Comparison of ENCODE assay signal across 23 cellular contexts in genomic region chr15:77591960-77592613, GRCh38. TPM values are rescaled to one million over a fixed set of nuclear protein-coding genes. Genes with fewer than 3 reads are reported as not detected.
"Had no signal": no experiment of that assay in that cellular context is flagged by ENCODE, and none has a peak within 500 bp of the region (broad histone marks: within the 10 kb centered on the region; RNA-seq: fewer than 3 reads in every experiment).

No MANE protein-coding gene starts in this region.

- H3K27ac Mint-ChIP-seq: activated CD4-positive, alpha-beta memory T cell treated with anti-CD3 and anti-CD28 coated beads, Interleukin-2, amount 10 ng/mL, durations not matched to agents 7 days and 5 days; activated CD4-positive, alpha-beta T cell treated with anti-CD3 and anti-CD28 coated beads, Interleukin-2, amount 10 ng/mL, durations not matched to agents 24 days and 14 days; activated naive CD4-positive, alpha-beta T cell treated with anti-CD3 and anti-CD28 coated beads for 36 hours; activated naive CD8-positive, alpha-beta T cell treated with anti-CD3 and anti-CD28 coated beads, Interleukin-2, amount 10 ng/mL, durations not matched to agents 7 days and 5 days; activated T-cell treated with anti-CD3 and anti-CD28 coated beads, Interleukin-2, amount 50 U/mL, for 72 hours; naive thymus-derived CD4-positive, alpha-beta T cell; stimulated activated naive CD8-positive, alpha-beta T cell treated with anti-CD3 and anti-CD28 coated beads, Interleukin-15, Interleukin-2, amounts not matched to agents 100 ng/mL and 50 ng/mL, for 24 hours; T-helper 17 cell had no signal

- FAIRE-seq: endometrium, urothelium cell line had no signal

- H3K4me3 Mint-ChIP-seq: activated CD4-positive, alpha-beta memory T cell treated with anti-CD3 and anti-CD28 coated beads, Interleukin-2, amount 10 ng/mL, durations not matched to agents 7 days and 5 days; activated CD4-positive, alpha-beta T cell treated with anti-CD3 and anti-CD28 coated beads, Interleukin-2, amount 10 ng/mL, durations not matched to agents 24 days and 14 days; activated naive CD4-positive, alpha-beta T cell treated with anti-CD3 and anti-CD28 coated beads for 36 hours; activated naive CD8-positive, alpha-beta T cell treated with anti-CD3 and anti-CD28 coated beads, Interleukin-2, amount 10 ng/mL, durations not matched to agents 7 days and 5 days; activated T-cell treated with anti-CD3 and anti-CD28 coated beads, Interleukin-2, amount 50 U/mL, for 72 hours; stimulated activated naive CD8-positive, alpha-beta T cell treated with anti-CD3 and anti-CD28 coated beads, Interleukin-15, Interleukin-2, amounts not matched to agents 100 ng/mL and 50 ng/mL, for 24 hours; T-helper 17 cell had no signal

- DNase-seq: activated CD4-positive, alpha-beta memory T cell treated with anti-CD3 and anti-CD28 coated beads, Interleukin-2, amount 10 ng/mL, durations not matched to agents 7 days and 5 days; activated CD4-positive, alpha-beta T cell treated with anti-CD3 and anti-CD28 coated beads, Interleukin-2, amount 10 ng/mL, durations not matched to agents 24 days and 14 days; activated effector memory CD4-positive, alpha-beta T cell treated with Interleukin-2 at 50 U/mL for 16 hours; activated naive CD4-positive, alpha-beta T cell treated with anti-CD3 and anti-CD28 coated beads for 36 hours; activated naive CD8-positive, alpha-beta T cell treated with anti-CD3 and anti-CD28 coated beads, Interleukin-2, amount 10 ng/mL, durations not matched to agents 7 days and 5 days; activated T-cell treated with anti-CD3 and anti-CD28 coated beads, Interleukin-2, amount 50 U/mL, for 72 hours; amygdala; heart right ventricle; islet precursor cell; left colon; naive thymus-derived CD4-positive, alpha-beta T cell; stimulated activated CD4-positive, alpha-beta T cell treated with anti-CD3 and anti-CD28 coated beads, Interleukin-12 subunit alpha, Interleukin-12 subunit beta, amount 100 ng/mL, for 4 hours; substantia nigra; T-helper 17 cell; tibial artery had no signal

- H3K9me3 ChIP-seq: heart right ventricle, prostate gland, tibial artery had no signal

- H3K27ac ChIP-seq: heart right ventricle, prostate gland, tibial artery had no signal

- H3K36me3 ChIP-seq: heart right ventricle, prostate gland, tibial artery had no signal

- H3K4me3 ChIP-seq: heart right ventricle, lung, prostate gland, tibial artery had no signal

- ATAC-seq: activated T-cell treated with anti-CD3 and anti-CD28 coated beads, Interleukin-2, amount 50 U/mL, for 72 hours; left colon; naive thymus-derived CD4-positive, alpha-beta T cell; right cardiac atrium; T-helper 17 cell had no signal

- H3K36me3 Mint-ChIP-seq: activated naive CD8-positive, alpha-beta T cell treated with anti-CD3 and anti-CD28 coated beads, Interleukin-2, amount 10 ng/mL, durations not matched to agents 7 days and 5 days; naive thymus-derived CD4-positive, alpha-beta T cell had no signal

- H3K4me1 ChIP-seq: heart right ventricle, prostate gland, tibial artery had no signal

- H3K4me1 Mint-ChIP-seq: activated CD4-positive, alpha-beta memory T cell treated with anti-CD3 and anti-CD28 coated beads, Interleukin-2, amount 10 ng/mL, durations not matched to agents 7 days and 5 days; activated CD4-positive, alpha-beta T cell treated with anti-CD3 and anti-CD28 coated beads, Interleukin-2, amount 10 ng/mL, durations not matched to agents 24 days and 14 days; activated naive CD8-positive, alpha-beta T cell treated with anti-CD3 and anti-CD28 coated beads, Interleukin-2, amount 10 ng/mL, durations not matched to agents 7 days and 5 days; naive thymus-derived CD4-positive, alpha-beta T cell; T-helper 17 cell had no signal

- H3K27me3 Mint-ChIP-seq: activated CD4-positive, alpha-beta memory T cell treated with anti-CD3 and anti-CD28 coated beads, Interleukin-2, amount 10 ng/mL, durations not matched to agents 7 days and 5 days; activated CD4-positive, alpha-beta T cell treated with anti-CD3 and anti-CD28 coated beads, Interleukin-2, amount 10 ng/mL, durations not matched to agents 24 days and 14 days; activated naive CD8-positive, alpha-beta T cell treated with anti-CD3 and anti-CD28 coated beads, Interleukin-2, amount 10 ng/mL, durations not matched to agents 7 days and 5 days; stimulated activated naive CD8-positive, alpha-beta T cell treated with anti-CD3 and anti-CD28 coated beads, Interleukin-15, Interleukin-2, amounts not matched to agents 100 ng/mL and 50 ng/mL, for 24 hours had no signal

- H3K9me3 Mint-ChIP-seq: activated CD4-positive, alpha-beta memory T cell treated with anti-CD3 and anti-CD28 coated beads, Interleukin-2, amount 10 ng/mL, durations not matched to agents 7 days and 5 days; activated CD4-positive, alpha-beta T cell treated with anti-CD3 and anti-CD28 coated beads, Interleukin-2, amount 10 ng/mL, durations not matched to agents 24 days and 14 days; activated naive CD4-positive, alpha-beta T cell treated with anti-CD3 and anti-CD28 coated beads for 36 hours; activated naive CD8-positive, alpha-beta T cell treated with anti-CD3 and anti-CD28 coated beads, Interleukin-2, amount 10 ng/mL, durations not matched to agents 7 days and 5 days; activated T-cell treated with anti-CD3 and anti-CD28 coated beads, Interleukin-2, amount 50 U/mL, for 72 hours; stimulated activated naive CD8-positive, alpha-beta T cell treated with anti-CD3 and anti-CD28 coated beads, Interleukin-15, Interleukin-2, amounts not matched to agents 100 ng/mL and 50 ng/mL, for 24 hours had no signal

- H3K27me3 ChIP-seq: heart right ventricle, tibial artery had no signal

RNA-seq across cellular contexts. Expression of gene LINGO1, which starts 40.6 kb away (rescaled TPM):
- total RNA-seq: activated CD4-positive, alpha-beta memory T cell treated with anti-CD3 and anti-CD28 coated beads, Interleukin-2, amount 10 ng/mL, durations not matched to agents 7 days and 5 days; activated CD4-positive, alpha-beta T cell treated with anti-CD3 and anti-CD28 coated beads, Interleukin-2, amount 10 ng/mL, durations not matched to agents 24 days and 14 days; activated naive CD4-positive, alpha-beta T cell treated with anti-CD3 and anti-CD28 coated beads for 36 hours; activated naive CD8-positive, alpha-beta T cell treated with anti-CD3 and anti-CD28 coated beads, Interleukin-2, amount 10 ng/mL, durations not matched to agents 7 days and 5 days; epithelial cell of proximal tubule; fibroblast of villous mesenchyme; naive thymus-derived CD4-positive, alpha-beta T cell; T-helper 17 cell had no signal
- polyA plus RNA-seq: naive thymus-derived CD4-positive, alpha-beta T cell had no signal
